ENCODE assay signal across 16 cellular contexts in genomic region chr4:21769404-21770147, GRCh38.
DNase-seq lines count a peak whose midpoint lies in the region; ATAC-seq and TF ChIP-seq lines count a peak whose summit lies in the region.
"Had no signal": no experiment of that assay in that cellular context is flagged by ENCODE, and none has a peak within 500 bp of the region (broad histone marks: within the 10 kb centered on the region; RNA-seq: fewer than 3 reads in every experiment).

No MANE protein-coding gene starts in this region.

- peaks cover 4% of the 10 kb centered on the region for H3K27me3 Mint-ChIP-seq in activated CD4-positive, alpha-beta T cell treated with anti-CD3 and anti-CD28 coated beads, Interleukin-2, amount 10 ng/mL, durations not matched to agents 7 days and 5 days

- H3K79me2 ChIP-seq in mammary epithelial cell (ENCODE audit: insufficient read depth, low read length) = no peaks in the 10 kb centered on the region

- no peaks in the 10 kb centered on the region for H4K20me1 ChIP-seq in mammary epithelial cell (ENCODE audit: insufficient read depth, low read length)

- no peaks in the 10 kb centered on the region for H3K9me3 ChIP-seq in mammary epithelial cell (replicated peaks; ENCODE audit: insufficient read depth, low read length)
- H3K9me3 ChIP-seq: heart left ventricle had no signal

- intact Hi-C loops in mammary epithelial cell (cut with micrococcal nuclease) = no loop called here

- no peak overlapping the region for H3K4me3 Mint-ChIP-seq in activated CD4-positive, alpha-beta T cell treated with anti-CD3 and anti-CD28 coated beads, Interleukin-2, amount 10 ng/mL, durations not matched to agents 7 days and 5 days
- H3K4me3 Mint-ChIP-seq: CD14-positive monocyte had no signal

- H3K27me3 ChIP-seq in mammary epithelial cell (ENCODE audit: insufficient read depth, low read length) (no peaks in the 10 kb centered on the region), kidney epithelial cell (ENCODE audit: control insufficient read depth, insufficient read depth, low read length) (no peaks in the 10 kb centered on the region)
- H3K27me3 ChIP-seq: heart left ventricle had no signal

- peak overlapping the region; percentile 80 for H3K4me2 ChIP-seq in mammary epithelial cell (ENCODE audit: insufficient read depth, low read depth, low read length)

- no peaks in the 10 kb centered on the region for H3K9me3 Mint-ChIP-seq in activated CD4-positive, alpha-beta T cell treated with anti-CD3 and anti-CD28 coated beads, Interleukin-2, amount 10 ng/mL, durations not matched to agents 7 days and 5 days
- H3K9me3 Mint-ChIP-seq: CD14-positive monocyte had no signal

- no peak overlapping the region for H3K27ac Mint-ChIP-seq in activated CD4-positive, alpha-beta T cell treated with anti-CD3 and anti-CD28 coated beads, Interleukin-2, amount 10 ng/mL, durations not matched to agents 7 days and 5 days
- H3K27ac Mint-ChIP-seq: CD14-positive monocyte, progenitor cell of endocrine pancreas had no signal

- no peak overlapping the region for H2AFZ ChIP-seq in mammary epithelial cell (ENCODE audit: low read depth, low read length)

- CTCF ChIA-PET in mammary epithelial cell (lab: Charles Lee; ENCODE audit: low non-redundant PET) = no interaction called here
- CTCF ChIA-PET in activated CD4-positive, alpha-beta T cell treated with anti-CD3 and anti-CD28 coated beads, Interleukin-2, amount 10 ng/mL, durations not matched to agents 7 days and 5 days (lab: Charles Lee) = no interaction called here

- BruUV-seq in mammary epithelial cell (replicated peaks; lab: Mats Ljungman, UMichigan) = no TSS peak

- H3K36me3 ChIP-seq in mammary epithelial cell (ENCODE audit: insufficient read depth, low read length) (no peaks in the 10 kb centered on the region), kidney epithelial cell (ENCODE audit: control insufficient read depth, insufficient read depth, low read length) (no peaks in the 10 kb centered on the region)
- H3K36me3 ChIP-seq: heart left ventricle had no signal

- H3K27ac ChIP-seq in mammary epithelial cell (ENCODE audit: insufficient read depth, low read depth, low read length) = peak overlapping the region; percentile 66
- H3K27ac ChIP-seq: heart left ventricle had no signal

- no peak for ATAC-seq in HG02571 (IDR thresholded peaks at IDR 0.05; ENCODE audit: unreplicated experiment)
- ATAC-seq: heart left ventricle had no signal

- POLR2A ChIA-PET in activated CD4-positive, alpha-beta T cell treated with anti-CD3 and anti-CD28 coated beads, Interleukin-2, amount 10 ng/mL, durations not matched to agents 7 days and 5 days (lab: Charles Lee) = no interaction called here

- no peaks in the 10 kb centered on the region for H3K36me3 Mint-ChIP-seq in activated CD4-positive, alpha-beta T cell treated with anti-CD3 and anti-CD28 coated beads, Interleukin-2, amount 10 ng/mL, durations not matched to agents 7 days and 5 days (ENCODE audit: low read depth)
- H3K36me3 Mint-ChIP-seq: CD14-positive monocyte had no signal

- peaks cover 13% of the 10 kb centered on the region for H3K4me1 ChIP-seq in mammary epithelial cell (ENCODE audit: insufficient read depth, low read length)

- H3K4me3 ChIP-seq in mammary epithelial cell (replicated peaks in 1 of 3; ENCODE audit: insufficient read depth in 1 of 3, low read depth in 2 of 3, low read length in 3 of 3) = peak overlapping the region in 1 of 3 experiments; percentile 26
- H3K4me3 ChIP-seq in kidney epithelial cell (ENCODE audit: low read depth, low read length) = no peak overlapping the region
- H3K4me3 ChIP-seq: heart left ventricle had no signal

- H3K9ac ChIP-seq in mammary epithelial cell (ENCODE audit: insufficient read depth, low read length) = no peak overlapping the region

- no peak for TF ChIP-seq CTCF in mammary epithelial cell (conservative IDR thresholded peaks at IDR 0.05 in 1 of 2, IDR thresholded peaks at IDR 0.05 in 1 of 2; ENCODE audit: extremely low read depth in 1 of 2, insufficient read depth in 1 of 2, low read depth in 1 of 2, low read length in 2 of 2)
- TF ChIP-seq CTCF in kidney epithelial cell (IDR thresholded peaks at IDR 0.05; ENCODE audit: insufficient read depth, low read length, poor library complexity, severe bottlenecking) = no peak

- peak; percentile 48 for DNase-seq in COLO829 (ENCODE audit: low spot score)
- DNase-seq in NCI-H460 (ENCODE audit: extremely low read depth, low read depth) = peak; percentile 69
- peak; percentile 80 for DNase-seq in mammary epithelial cell
- peak; percentile 55 for DNase-seq in kidney epithelial cell (ENCODE audit: low read depth)
- no peak for DNase-seq in activated CD4-positive, alpha-beta T cell treated with anti-CD3 and anti-CD28 coated beads, Interleukin-2, amount 10 ng/mL, durations not matched to agents 7 days and 5 days
- DNase-seq in iPS-NIHi11 (ENCODE audit: low spot score) = no peak
- DNase-seq in NCI-H187 (lab: John Stamatoyannopoulos, UW) = no peak
- DNase-seq: activated CD4-positive, alpha-beta T cell treated with anti-CD3 and anti-CD28 coated beads, Interleukin-2, amount 50 U/mL, for 1 hour; activated naive CD4-positive, alpha-beta T cell; heart left ventricle; NCI-H1417 treated with DMSO at 0.1 percent for 48 hours; stimulated activated CD4-positive, alpha-beta T cell treated with anti-CD3 and anti-CD28 coated beads, Interleukin-4, amount 100 ng/mL, for 1 hour; stimulated activated naive CD4-positive, alpha-beta T cell treated with Interleukin-2 at 50 U/mL for 16 hours had no signal

- 32% methylated on average over 4 of the region's 4 CpGs for WGBS in mammary epithelial cell (ENCODE audit: low coverage, missing lambda C conversion rate)

- no peaks in the 10 kb centered on the region for H3K4me1 Mint-ChIP-seq in activated CD4-positive, alpha-beta T cell treated with anti-CD3 and anti-CD28 coated beads, Interleukin-2, amount 10 ng/mL, durations not matched to agents 7 days and 5 days
- H3K4me1 Mint-ChIP-seq: CD14-positive monocyte had no signal

- in situ Hi-C loops in mammary epithelial cell (cut with MboI; ENCODE audit: low sequenced_read_pairs in 2 of 2) = loop anchor here (5.0 to 10.0 kb wide), 2 partner anchors 262 to 265 kb away; no protein-coding TSS in a partner anchor

- dilution Hi-C loops in mammary epithelial cell (cut with HindIII; ENCODE audit: low sequenced_read_pairs) = loop anchor here (5.0 kb wide), 1 partner anchor 252 kb away; no protein-coding TSS in a partner anchor

Comparison
In these comparisons a context has a peak if more than half of its experiments do, and no peak if none do; other contexts are left out.
1. DNase-seq: peak in COLO829 (single experiment), NCI-H460 (single experiment), mammary epithelial cell (single experiment) and kidney epithelial cell (single experiment); none in activated CD4-positive, alpha-beta T cell treated with anti-CD3 and anti-CD28 coated beads, Interleukin-2, amount 10 ng/mL, durations not matched to agents 7 days and 5 days (single experiment), iPS-NIHi11 (single experiment) and NCI-H187 (0 of 2).